ENCODE assay signal across 1 cellular context in the genomic region with DNA sequence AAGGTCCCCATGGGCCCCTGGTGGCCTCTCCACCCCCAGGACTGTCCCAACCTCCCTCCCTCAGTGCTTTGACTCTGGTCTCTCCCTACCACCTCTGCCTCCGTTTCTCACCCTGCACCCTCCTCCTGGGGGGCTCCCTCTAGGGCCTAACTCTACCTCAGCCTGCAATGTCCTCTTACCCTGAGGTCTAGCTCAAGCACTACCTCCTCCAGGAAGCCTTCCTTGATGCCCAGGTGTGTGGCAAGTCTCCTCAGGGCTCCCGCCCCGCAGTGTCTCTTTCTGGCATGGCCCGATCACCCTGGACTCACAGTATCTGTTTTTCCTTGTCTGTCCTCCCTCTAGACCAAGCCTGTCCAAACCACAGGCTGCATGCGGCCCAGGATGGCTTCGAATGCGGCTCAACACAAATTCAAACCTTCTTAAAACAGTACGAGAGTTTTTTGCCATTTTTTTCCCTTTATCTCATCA.
TF ChIP-seq lines count a peak whose summit lies in the region.

No MANE protein-coding gene starts in this region.

TF ChIP-seq in WTC11, 78 proteins besides CTCF, POLR2A, EP300 and RAD21 (continued from another document):
- TF ChIP-seq, protein P1, sequence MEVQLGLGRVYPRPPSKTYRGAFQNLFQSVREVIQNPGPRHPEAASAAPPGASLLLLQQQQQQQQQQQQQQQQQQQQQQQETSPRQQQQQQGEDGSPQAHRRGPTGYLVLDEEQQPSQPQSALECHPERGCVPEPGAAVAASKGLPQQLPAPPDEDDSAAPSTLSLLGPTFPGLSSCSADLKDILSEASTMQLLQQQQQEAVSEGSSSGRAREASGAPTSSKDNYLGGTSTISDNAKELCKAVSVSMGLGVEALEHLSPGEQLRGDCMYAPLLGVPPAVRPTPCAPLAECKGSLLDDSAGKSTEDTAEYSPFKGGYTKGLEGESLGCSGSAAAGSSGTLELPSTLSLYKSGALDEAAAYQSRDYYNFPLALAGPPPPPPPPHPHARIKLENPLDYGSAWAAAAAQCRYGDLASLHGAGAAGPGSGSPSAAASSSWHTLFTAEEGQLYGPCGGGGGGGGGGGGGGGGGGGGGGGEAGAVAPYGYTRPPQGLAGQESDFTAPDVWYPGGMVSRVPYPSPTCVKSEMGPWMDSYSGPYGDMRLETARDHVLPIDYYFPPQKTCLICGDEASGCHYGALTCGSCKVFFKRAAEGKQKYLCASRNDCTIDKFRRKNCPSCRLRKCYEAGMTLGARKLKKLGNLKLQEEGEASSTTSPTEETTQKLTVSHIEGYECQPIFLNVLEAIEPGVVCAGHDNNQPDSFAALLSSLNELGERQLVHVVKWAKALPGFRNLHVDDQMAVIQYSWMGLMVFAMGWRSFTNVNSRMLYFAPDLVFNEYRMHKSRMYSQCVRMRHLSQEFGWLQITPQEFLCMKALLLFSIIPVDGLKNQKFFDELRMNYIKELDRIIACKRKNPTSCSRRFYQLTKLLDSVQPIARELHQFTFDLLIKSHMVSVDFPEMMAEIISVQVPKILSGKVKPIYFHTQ (CRISPR knock-in tag; IDR thresholded peaks at IDR 0.05) = no peak
